ENCODE assay signal across 15 cellular contexts in genomic region chr1:95201905-95202304, GRCh38. TPM values are rescaled to one million over a fixed set of nuclear protein-coding genes. Genes with fewer than 3 reads are reported as not detected.
DNase-seq lines count a peak whose midpoint lies in the region; ATAC-seq and TF ChIP-seq lines count a peak whose summit lies in the region.
"Had no signal": no experiment of that assay in that cellular context is flagged by ENCODE, and none has a peak within 500 bp of the region (broad histone marks: within the 10 kb centered on the region; RNA-seq: fewer than 3 reads in every experiment).

No MANE protein-coding gene starts in this region.

- H3K9me3 ChIP-seq in PC-3 (ENCODE audit: low read length) (no peaks in the 10 kb centered on the region), psoas muscle (no peaks in the 10 kb centered on the region)

- POLR2A ChIA-PET in PC-3 (lab: Charles Lee; ENCODE audit: unreplicated experiment) = no interaction called here

- H4K20me1 ChIP-seq in PC-3 (ENCODE audit: low read length) = no peaks in the 10 kb centered on the region

- DNase-seq in EH (ENCODE audit: low read depth) = peak; percentile 43
- DNase-seq in PC-3 = no peak
- DNase-seq in psoas muscle = no peak
- DNase-seq in posterior vena cava (ENCODE audit: low spot score) = no peak
- no peak for DNase-seq in NCI-H446 (lab: John Stamatoyannopoulos, UW)
- DNase-seq: AML-193; CD4-positive, alpha-beta memory T cell; DMS153; DMS79; GF-D8; GOT3; H7 had no signal

- CTCF ChIA-PET in PC-3 (lab: Charles Lee) = no interaction called here

- no peak overlapping the region for H3K4me3 ChIP-seq in PC-3 (ENCODE audit: low read length)
- H3K4me3 ChIP-seq in psoas muscle = no peak overlapping the region
- H3K4me3 ChIP-seq: K562 had no signal

- no peak overlapping the region for H3K4me2 ChIP-seq in PC-3 (ENCODE audit: low read length)

- no peaks in the 10 kb centered on the region for H3K36me3 ChIP-seq in PC-3 (ENCODE audit: low read depth, low read length)
- H3K36me3 ChIP-seq in psoas muscle (ENCODE audit: insufficient read depth in 1 of 2, low read depth in 1 of 2) = no peaks in the 10 kb centered on the region

- H3F3A ChIP-seq in PC-3 (ENCODE audit: low read length, unreplicated experiment) = no peaks in the 10 kb centered on the region

- H3K79me2 ChIP-seq in PC-3 (ENCODE audit: low read length) = no peaks in the 10 kb centered on the region

- no peak for TF ChIP-seq CTCF in C4-2B (conservative IDR thresholded peaks at IDR 0.05)
- no peak for TF ChIP-seq CTCF in PC-3 (conservative IDR thresholded peaks at IDR 0.05; ENCODE audit: low read depth, low read length)
- TF ChIP-seq CTCF in psoas muscle (IDR thresholded peaks at IDR 0.05) = no peak

- intact Hi-C loops in PC-3 (cut with micrococcal nuclease) (loop anchor here (2.0 kb wide), 1 partner anchor 25 kb away; no protein-coding TSS in a partner anchor), psoas muscle (cut with DNase I) (no loop called here), posterior vena cava (cut with DNase I) (no loop called here)

- no peak overlapping the region for H3K9ac ChIP-seq in PC-3 (ENCODE audit: low read length)

- no TSS peak for BruUV-seq in PC-3 (replicated peaks; lab: Mats Ljungman, UMichigan)

- no peaks in the 10 kb centered on the region for H3K9me2 ChIP-seq in PC-3 (replicated peaks; ENCODE audit: low read length)

- ATAC-seq in PC-3 (peak; percentile 34), psoas muscle (no peak)
- ATAC-seq: HCT116, K562 had no signal

- no peaks in the 10 kb centered on the region for H3K27me3 ChIP-seq in PC-3 (ENCODE audit: low read length)
- no peaks in the 10 kb centered on the region for H3K27me3 ChIP-seq in psoas muscle (ENCODE audit: insufficient read depth in 3 of 3, low read length in 2 of 3)

- no peak overlapping the region for H2AFZ ChIP-seq in PC-3 (ENCODE audit: low read length)

- H3K4me1 ChIP-seq in PC-3 (ENCODE audit: insufficient read depth, low read length) (peaks cover 12% of the 10 kb centered on the region; the same call in 1 of the 2 replicates), psoas muscle (peaks cover 17% of the 10 kb centered on the region)

- H3K27ac ChIP-seq in C4-2B = peak overlapping the region; percentile 26; the same call in 1 of the 2 replicates
- no peak overlapping the region for H3K27ac ChIP-seq in PC-3 (ENCODE audit: low read length)
- H3K27ac ChIP-seq in psoas muscle = peak overlapping the region; percentile 10

RNA-seq across cellular contexts. Expression of gene RWDD3, which starts 32.1 kb away (rescaled TPM):
- total RNA-seq in PC-3 (2014; rRNA removed) (10.3 and 10.4 TPM in 2 replicates), psoas muscle (10 to 100 TPM in 3 of 4 donors, 1 to 10 TPM in 1; 8.3 to 13.9 (median 12.5) TPM), posterior vena cava (10 to 100 TPM; 17.1 to 17.4 TPM)
- polyA plus RNA-seq in psoas muscle = 10 to 100 TPM in 1 of 3 donors, 1 to 10 TPM in 2; 8.5 to 17.6 (median 9.2) TPM
